7 cellular contexts compared by ENCODE assay signal in the genomic region with DNA sequence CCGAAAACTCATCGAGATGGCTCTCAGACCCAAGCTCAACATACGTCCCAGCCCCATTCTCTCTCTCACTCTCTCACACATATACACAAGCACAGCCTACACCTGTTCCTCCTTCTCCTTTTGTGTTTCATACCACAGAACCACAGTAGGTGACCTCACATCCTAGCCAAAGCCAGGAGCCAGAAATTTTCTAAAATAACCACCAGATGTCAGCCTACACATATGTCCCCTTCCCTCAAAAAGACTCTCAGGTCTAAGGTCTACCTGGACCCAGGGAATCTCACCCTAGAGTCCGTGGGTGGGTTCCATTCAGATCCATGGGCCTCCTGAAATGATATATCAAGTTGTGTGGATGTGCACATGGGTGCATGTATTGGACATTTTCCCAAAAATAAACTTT.
DNase-seq lines count a peak whose midpoint lies in the region; ATAC-seq, FAIRE-seq and TF ChIP-seq lines count a peak whose summit lies in the region.

No MANE protein-coding gene starts in this region.

- H3K9ac ChIP-seq in kidney (ENCODE audit: low read length in 2 of 2), result no peak overlapping the region

- no peak overlapping the region for H3K4me3 ChIP-seq in kidney (ENCODE audit: low read length in 2 of 2)

- no peaks in the 10 kb centered on the region for H3K9me3 ChIP-seq in kidney (ENCODE audit: control insufficient read depth in 1 of 2, low read length in 2 of 2)

- H3K36me3 ChIP-seq in kidney (ENCODE audit: control insufficient read depth in 1 of 2, insufficient read depth in 2 of 2, low read length in 2 of 2), result no peaks in the 10 kb centered on the region

- DNase-seq in GM13977 (ENCODE audit: low spot score) (peak; percentile 19), HTR-8/SVneo (ENCODE audit: insufficient read length, low spot score) (peak; percentile 22), SW 1271 (lab: John Stamatoyannopoulos, UW) (peak; percentile 40 to 54), myocyte (ENCODE audit: low read depth) (peak; percentile 57), kidney (no peak)
- no peak for DNase-seq in activated naive CD4-positive, alpha-beta T cell (lab: John Stamatoyannopoulos, UW)

- H3K27ac ChIP-seq in kidney (ENCODE audit: low read depth in 2 of 2, low read length in 2 of 2), result no peak overlapping the region

- H3K4me1 ChIP-seq in kidney (ENCODE audit: control insufficient read depth in 1 of 2, insufficient read depth in 1 of 2, low read depth in 1 of 2, low read length in 2 of 2), result no peaks in the 10 kb centered on the region

- FAIRE-seq in HTR-8/SVneo (lab: Jason Lieb, UNC) (no peak), kidney (lab: Jason Lieb, UNC) (no peak)

- peak; percentile 97 for ATAC-seq in GM21576 (IDR thresholded peaks at IDR 0.05; ENCODE audit: unreplicated experiment)

- intact Hi-C loops in kidney (cut with DNase I), result no loop called here

- in situ Hi-C loops in GM13977 (cut with MboI; ENCODE audit: low pct_unique_long_range_greater_than_20kb, low sequenced_read_pairs, unreplicated experiment), result no loop called here

- TF ChIP-seq CTCF in GM13977 (IDR thresholded peaks at IDR 0.05; ENCODE audit: extremely low read depth, insufficient read depth, missing control alignments) (peak; percentile 30), kidney (IDR thresholded peaks at IDR 0.05; ENCODE audit: borderline replicate concordance, extremely low read depth, insufficient read depth) (no peak)

Comparison
In these comparisons a context has a peak if more than half of its experiments do, and no peak if none do; other contexts are left out.
1. DNase-seq: peak in GM13977 (single experiment), HTR-8/SVneo (single experiment), SW 1271 (2 of 2) and myocyte (single experiment); none in kidney (single experiment) and activated naive CD4-positive, alpha-beta T cell (0 of 4).